Comparison of ENCODE assay signal across 8 cellular contexts in genomic region chr1:214332950-214333798, GRCh38.
DNase-seq lines count a peak whose midpoint lies in the region; ATAC-seq lines count a peak whose summit lies in the region.

No MANE protein-coding gene starts in this region.

- ATAC-seq in HG03066 (IDR thresholded peaks at IDR 0.05; ENCODE audit: low read depth, unreplicated experiment) (peak; percentile 52), GM18909 (IDR thresholded peaks at IDR 0.05; ENCODE audit: poor library complexity, unreplicated experiment) (no peak)

- DNase-seq in NCI-H2107 treated with DMSO at 0.1 percent for 48 hours (lab: John Stamatoyannopoulos, UW; ENCODE audit: unreplicated experiment) (peak; percentile 6), NCI-H2107 (lab: John Stamatoyannopoulos, UW) (no peak), RKO (ENCODE audit: low spot score) (peak; percentile 56), amniotic stem cell (lab: John Stamatoyannopoulos, UW) (peak; percentile 41), hypothalamus (lab: John Stamatoyannopoulos, UW) (peak in 31 of 51 donors; percentile 5 to 49 (median 19))
- peak; percentile 15 to 39 (median 34) for DNase-seq in stimulated activated CD4-positive, alpha-beta T cell treated with anti-CD3 and anti-CD28 coated beads, Interleukin-12 subunit alpha, Interleukin-12 subunit beta, amount 100 ng/mL, for 48 hours (ENCODE audit: low read depth in 2 of 3, low spot score in 1 of 3)
